3 cellular contexts compared by ENCODE assay signal in genomic region chr3:4235690-4236089, GRCh38.
"Had no signal": no experiment of that assay in that cellular context is flagged by ENCODE, and none has a peak within 500 bp of the region (broad histone marks: within the 10 kb centered on the region; RNA-seq: fewer than 3 reads in every experiment).

No MANE protein-coding gene starts in this region.

- H3K4me3 ChIP-seq: GM12878 had no signal

- ATAC-seq: GM12878 had no signal

- DNase-seq: GDM1, GF-D8 had no signal
